In genomic region chr5:158435161-158435616, GRCh38 we compare ENCODE assay signal across 8 cellular contexts.
DNase-seq lines count a peak whose midpoint lies in the region; ATAC-seq and TF ChIP-seq lines count a peak whose summit lies in the region.

No MANE protein-coding gene starts in this region.

- H3K9me3 Mint-ChIP-seq in T-cell = no peaks in the 10 kb centered on the region
- peaks cover 0 to 5% (median 0%) of the 10 kb centered on the region in 9 donors for H3K9me3 Mint-ChIP-seq in naive thymus-derived CD8-positive, alpha-beta T cell

- H3K4me3 Mint-ChIP-seq in T-cell = peak overlapping the region; percentile 49 to 76 (median 54)
- H3K4me3 Mint-ChIP-seq in naive thymus-derived CD8-positive, alpha-beta T cell = peak overlapping the region; percentile 60 to 89 (median 75)

- TF ChIP-seq CTCF in psoas muscle (IDR thresholded peaks at IDR 0.05) (no peak), vagina (IDR thresholded peaks at IDR 0.05) (no peak)

- no peaks in the 10 kb centered on the region for H3K27me3 Mint-ChIP-seq in T-cell
- no peaks in the 10 kb centered on the region for H3K27me3 Mint-ChIP-seq in naive thymus-derived CD8-positive, alpha-beta T cell

- no peaks in the 10 kb centered on the region for H3K27me3 ChIP-seq in psoas muscle (ENCODE audit: insufficient read depth in 3 of 3, low read length in 2 of 3)
- no peaks in the 10 kb centered on the region for H3K27me3 ChIP-seq in vagina

- no peaks in the 10 kb centered on the region for H3K4me1 ChIP-seq in psoas muscle
- peaks cover 15% of the 10 kb centered on the region for H3K4me1 ChIP-seq in vagina

- intact Hi-C loops in psoas muscle (cut with DNase I) (no loop called here), vagina (cut with DNase I) (no loop called here)

- H3K4me1 Mint-ChIP-seq in T-cell = peaks cover 56 to 59% (median 58%) of the 10 kb centered on the region in 3 donors
- H3K4me1 Mint-ChIP-seq in naive thymus-derived CD8-positive, alpha-beta T cell = peaks cover 36 to 73% (median 63%) of the 10 kb centered on the region in 4 donors

- H3K27ac ChIP-seq in psoas muscle (no peak overlapping the region), vagina (no peak overlapping the region)

- H3K27ac Mint-ChIP-seq in T-cell = peak overlapping the region; percentile 53 to 83
- peak overlapping the region in 9 of 10 donors; percentile 17 to 92 (median 75) for H3K27ac Mint-ChIP-seq in naive thymus-derived CD8-positive, alpha-beta T cell

- POLR2A ChIA-PET in T-cell (lab: Charles Lee) = interaction anchor here in 1 of 2 donors (0.6 kb wide), 1 partner anchor 1575 kb away, joined by 3 read pairs; no protein-coding TSS in a partner anchor
- POLR2A ChIA-PET in naive thymus-derived CD8-positive, alpha-beta T cell (lab: Charles Lee) = no interaction called here

- TF ChIP-seq POLR2A in vagina (IDR thresholded peaks at IDR 0.05) = no peak

- no peaks in the 10 kb centered on the region for H3K36me3 Mint-ChIP-seq in T-cell
- no peaks in the 10 kb centered on the region for H3K36me3 Mint-ChIP-seq in naive thymus-derived CD8-positive, alpha-beta T cell

- DNase-seq in T-cell = peak in 13 of 34 experiments; percentile 1 to 22 (median 6)
- DNase-seq in naive thymus-derived CD8-positive, alpha-beta T cell = peak in 7 of 10 donors; percentile 15 to 70 (median 29)
- DNase-seq in psoas muscle = no peak
- no peak for DNase-seq in vagina (ENCODE audit: extremely low spot score in 2 of 2)
- no peak for DNase-seq in NCI-H1694 treated with DMSO at 0.1 percent for 48 hours (lab: John Stamatoyannopoulos, UW)
- no peak for DNase-seq in NCI-H146 (lab: John Stamatoyannopoulos, UW)

- CTCF ChIA-PET in T-cell (lab: Charles Lee) = interaction anchor here (0.5 to 1.1 kb wide), 2 partner anchors 15 to 756 kb away, joined by 3 read pairs; no protein-coding TSS in a partner anchor

- ATAC-seq in GM18907 (IDR thresholded peaks at IDR 0.05; ENCODE audit: unreplicated experiment) (peak; percentile 88), HG02943 (IDR thresholded peaks at IDR 0.05; ENCODE audit: low read depth, unreplicated experiment) (peak; percentile 83), T-cell (replicated peaks in 1 of 4) (peak; percentile 82 to 90 (median 88)), psoas muscle (no peak)
- ATAC-seq in naive thymus-derived CD8-positive, alpha-beta T cell = peak; percentile 89 to 93

- 68 to 88% (median 78%) methylated on average over 4 of the region's 4 CpGs for WGBS in psoas muscle, 3 donors

- no peaks in the 10 kb centered on the region for H3K9me3 ChIP-seq in psoas muscle
- no peaks in the 10 kb centered on the region for H3K9me3 ChIP-seq in vagina

- H3K36me3 ChIP-seq in psoas muscle (ENCODE audit: insufficient read depth in 1 of 2, low read depth in 1 of 2) = no peaks in the 10 kb centered on the region
- H3K36me3 ChIP-seq in vagina = no peaks in the 10 kb centered on the region

- H3K4me3 ChIP-seq in psoas muscle (no peak overlapping the region), vagina (no peak overlapping the region)

Comparison
In these comparisons a context has a peak if more than half of its experiments do, and no peak if none do; other contexts are left out.
1. ATAC-seq: peak in GM18907 (single experiment), HG02943 (single experiment), T-cell (4 of 4) and naive thymus-derived CD8-positive, alpha-beta T cell (2 of 2); none in psoas muscle (0 of 4).
2. DNase-seq: peak in naive thymus-derived CD8-positive, alpha-beta T cell (7 of 10); none in psoas muscle (0 of 2), vagina (0 of 2), NCI-H1694 treated with DMSO at 0.1 percent for 48 hours (single experiment) and NCI-H146 (single experiment).